ENCODE assay signal across 9 cellular contexts in the genomic region with DNA sequence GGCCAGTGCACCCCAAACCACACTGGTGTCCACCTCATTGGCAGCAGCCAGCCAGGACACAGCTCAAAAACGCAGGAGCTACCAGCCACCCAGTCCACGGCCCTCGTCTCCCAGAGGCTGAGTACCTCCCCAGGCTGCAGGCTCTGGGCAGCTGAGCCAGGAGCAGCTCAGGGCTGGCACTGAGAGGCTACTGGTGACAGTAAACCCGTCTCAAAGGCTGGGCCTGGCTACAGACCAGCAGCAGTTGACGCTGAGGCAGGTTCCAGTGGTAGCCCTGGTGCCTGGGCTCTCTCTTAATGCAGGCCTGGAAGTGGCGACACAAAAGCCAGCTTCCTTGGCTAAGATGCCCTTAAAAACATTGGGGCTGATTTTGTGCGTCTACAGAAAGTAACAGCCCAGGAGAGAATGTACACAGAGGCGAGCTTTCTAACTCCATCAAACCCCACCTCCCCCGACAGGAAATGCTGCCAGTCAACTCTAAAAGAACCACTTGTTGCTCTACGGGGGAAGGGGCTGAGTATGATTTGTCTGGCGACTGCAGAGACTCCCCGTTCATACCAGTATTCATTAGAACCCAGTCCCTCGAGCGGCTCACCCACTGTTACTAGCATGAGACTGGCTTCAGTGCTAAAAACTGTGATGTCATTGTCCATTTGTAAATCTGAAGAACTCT.
A peak's percentile ranks its signal among the peaks of the same experiment; 100 is the strongest.
DNase-seq lines count a peak whose midpoint lies in the region; ATAC-seq and TF ChIP-seq lines count a peak whose summit lies in the region.
"Had no signal": no experiment of that assay in that cellular context is flagged by ENCODE, and none has a peak within 500 bp of the region (broad histone marks: within the 10 kb centered on the region; RNA-seq: fewer than 3 reads in every experiment).

No MANE protein-coding gene starts in this region.

- CTCF ChIA-PET in activated CD8-positive, alpha-beta T cell treated with anti-CD3 and anti-CD28 coated beads for 36 hours (lab: Charles Lee) = interaction anchor here (1.0 to 3.7 kb wide), 7 partner anchors 13 to 223 kb away, joined by 3 to 34 read pairs (median 5); no protein-coding TSS in a partner anchor

- intact Hi-C loops in activated CD8-positive, alpha-beta T cell treated with anti-CD3 and anti-CD28 coated beads for 36 hours (cut with micrococcal nuclease) = no loop called here
- intact Hi-C loops in heart right ventricle (cut with DNase I) = loop anchor here in 5 of 10 donors (5.0 to 10.0 kb wide), 3 partner anchors 127 to 394 kb away; a partner anchor contains a TSS

- peaks cover 29% of the 10 kb centered on the region for H3K4me1 Mint-ChIP-seq in activated CD8-positive, alpha-beta T cell treated with anti-CD3 and anti-CD28 coated beads for 36 hours (ENCODE audit: low read depth)
- peaks cover 23% of the 10 kb centered on the region for H3K4me1 Mint-ChIP-seq in progenitor cell of endocrine pancreas (ENCODE audit: low read depth)

- peak overlapping the region; percentile 28 for H3K4me2 ChIP-seq in GM23248 (ENCODE audit: unreplicated experiment)

- peaks cover 21% of the 10 kb centered on the region for H3K79me2 ChIP-seq in GM23248 (ENCODE audit: insufficient read depth)

- peak; percentile 68 for ATAC-seq in activated CD8-positive, alpha-beta T cell treated with anti-CD3 and anti-CD28 coated beads for 36 hours
- ATAC-seq in heart right ventricle (peak in 7 of 8 donors; percentile 41 to 78 (median 55)), GM21576 (IDR thresholded peaks at IDR 0.05; ENCODE audit: unreplicated experiment) (no peak), GM21526 (IDR thresholded peaks at IDR 0.05; ENCODE audit: low FRiP score, unreplicated experiment) (no peak)

- H3K27ac Mint-ChIP-seq in activated CD8-positive, alpha-beta T cell treated with anti-CD3 and anti-CD28 coated beads for 36 hours = peak overlapping the region; percentile 26
- peak overlapping the region; percentile 92 for H3K27ac Mint-ChIP-seq in progenitor cell of endocrine pancreas

- H3K36me3 ChIP-seq in GM23248 (ENCODE audit: low read depth) = peaks cover 24% of the 10 kb centered on the region; the same call in 1 of the 2 replicates
- peaks cover 0 to 84% (median 15%) of the 10 kb centered on the region in 9 donors for H3K36me3 ChIP-seq in heart right ventricle

- H3K27me3 Mint-ChIP-seq in activated CD8-positive, alpha-beta T cell treated with anti-CD3 and anti-CD28 coated beads for 36 hours = no peaks in the 10 kb centered on the region
- no peaks in the 10 kb centered on the region for H3K27me3 Mint-ChIP-seq in progenitor cell of endocrine pancreas

- H3K27me3 ChIP-seq in GM23248 (replicated peaks; ENCODE audit: insufficient read depth) (no peaks in the 10 kb centered on the region), heart right ventricle (no peaks in the 10 kb centered on the region)

- H4K20me1 ChIP-seq in GM23248 (ENCODE audit: insufficient read depth) = no peaks in the 10 kb centered on the region

- no peaks in the 10 kb centered on the region for H3K9me3 ChIP-seq in GM23248 (ENCODE audit: low read depth)
- H3K9me3 ChIP-seq in heart right ventricle = no peaks in the 10 kb centered on the region

- 46 to 49% methylated on average over 14 of the region's 14 CpGs for WGBS in GM23248 (ENCODE audit: low coverage in 1 of 2, low lambda C conversion rate in 2 of 2, missing lambda C conversion rate in 2 of 2), 2 experiments
- 58 to 62% methylated on average over 14 of the region's 14 CpGs for WGBS in heart right ventricle, 2 donors

- DNase-seq in GM23248 (peak; percentile 40), heart right ventricle (peak; percentile 47 to 60), progenitor cell of endocrine pancreas (ENCODE audit: low spot score, unreplicated experiment) (no peak), ACHN (no peak)
- DNase-seq in activated CD8-positive, alpha-beta T cell treated with anti-CD3 and anti-CD28 coated beads for 36 hours = peak; percentile 47
- DNase-seq in effector CD8-positive, alpha-beta T cell (lab: John Stamatoyannopoulos, UW) = no peak
- DNase-seq: NCI-H2029 had no signal

- TF ChIP-seq CTCF in activated CD8-positive, alpha-beta T cell treated with anti-CD3 and anti-CD28 coated beads for 36 hours (IDR thresholded peaks at IDR 0.05) = no peak
- TF ChIP-seq CTCF in heart right ventricle (IDR thresholded peaks at IDR 0.05) (no peak), progenitor cell of endocrine pancreas (IDR thresholded peaks at IDR 0.05; ENCODE audit: unreplicated experiment) (no peak)

- H3F3A ChIP-seq in GM23248 (ENCODE audit: insufficient read depth) = peaks cover 79% of the 10 kb centered on the region

- H3K4me3 ChIP-seq in GM23248 (no peak overlapping the region), heart right ventricle (no peak overlapping the region)

- in situ Hi-C loops in GM23248 (cut with MboI) (loop anchor here (25.0 kb wide), 1 partner anchor 387 kb away; no protein-coding TSS in a partner anchor), ACHN (cut with HindIII; ENCODE audit: low pct_ligation_motif_present, low pct_unique_long_range_greater_than_20kb, low sequenced_read_pairs) (no loop called here)

- H3K4me1 ChIP-seq in GM23248 (ENCODE audit: insufficient read depth) (peaks cover 55% of the 10 kb centered on the region), heart right ventricle (peaks cover 11 to 72% (median 58%) of the 10 kb centered on the region in 9 donors)

- no peaks in the 10 kb centered on the region for H3K9me3 Mint-ChIP-seq in activated CD8-positive, alpha-beta T cell treated with anti-CD3 and anti-CD28 coated beads for 36 hours
- H3K9me3 Mint-ChIP-seq in progenitor cell of endocrine pancreas (ENCODE audit: low read depth) = no peaks in the 10 kb centered on the region

- H3K36me3 Mint-ChIP-seq in activated CD8-positive, alpha-beta T cell treated with anti-CD3 and anti-CD28 coated beads for 36 hours (ENCODE audit: low read depth) = peaks cover 26% of the 10 kb centered on the region
- peaks cover 42% of the 10 kb centered on the region for H3K36me3 Mint-ChIP-seq in progenitor cell of endocrine pancreas (ENCODE audit: insufficient read depth)

- H3K9ac ChIP-seq in GM23248 = peak overlapping the region; percentile 71

- H2AFZ ChIP-seq in GM23248 = no peak overlapping the region

- H3K4me3 Mint-ChIP-seq in activated CD8-positive, alpha-beta T cell treated with anti-CD3 and anti-CD28 coated beads for 36 hours = no peak overlapping the region
- H3K4me3 Mint-ChIP-seq in progenitor cell of endocrine pancreas (ENCODE audit: low read depth) = no peak overlapping the region

- H3K9me2 ChIP-seq in GM23248 (ENCODE audit: insufficient read depth) = no peaks in the 10 kb centered on the region

- H3K27ac ChIP-seq in GM23248 (peak overlapping the region; percentile 89), heart right ventricle (peak overlapping the region in 7 of 10 donors; percentile 27 to 54 (median 47))

- POLR2A ChIA-PET in activated CD8-positive, alpha-beta T cell treated with anti-CD3 and anti-CD28 coated beads for 36 hours (lab: Charles Lee) = interaction anchor here (1.0 to 1.1 kb wide), 3 partner anchors 10 to 125 kb away, joined by 3 read pairs; no protein-coding TSS in a partner anchor

Comparison
In these comparisons a context has a peak if more than half of its experiments do, and no peak if none do; other contexts are left out.
1. DNase-seq: peak in GM23248 (single experiment), activated CD8-positive, alpha-beta T cell treated with anti-CD3 and anti-CD28 coated beads for 36 hours (single experiment) and heart right ventricle (2 of 2); none in progenitor cell of endocrine pancreas (single experiment), effector CD8-positive, alpha-beta T cell (single experiment) and ACHN (single experiment).
2. ATAC-seq: peak in activated CD8-positive, alpha-beta T cell treated with anti-CD3 and anti-CD28 coated beads for 36 hours (single experiment) and heart right ventricle (7 of 8); none in GM21576 (single experiment) and GM21526 (single experiment).